Comparison of ENCODE assay signal across 8 cellular contexts in genomic region chr17:45430738-45431530, GRCh38. TPM values are rescaled to one million over a fixed set of nuclear protein-coding genes. Genes with fewer than 3 reads are reported as not detected.
DNase-seq lines count a peak whose midpoint lies in the region; ATAC-seq, FAIRE-seq and TF ChIP-seq lines count a peak whose summit lies in the region.

No MANE protein-coding gene starts in this region.

- dilution Hi-C loops in endothelial cell of umbilical vein (cut with MboI; ENCODE audit: extremely low pct_ligation_motif_present, low sequenced_read_pairs) = no loop called here

- no peaks in the 10 kb centered on the region for H3K27me3 Mint-ChIP-seq in Calu3 (ENCODE audit: unreplicated experiment)

- H3K9me3 ChIP-seq in endothelial cell of umbilical vein (replicated peaks; ENCODE audit: control insufficient read depth, insufficient read depth, low read length) = no peaks in the 10 kb centered on the region
- H3K9me3 ChIP-seq in neural cell (ENCODE audit: low read length) = no peaks in the 10 kb centered on the region

- no peak for TF ChIP-seq RAD21 in neural cell (conservative IDR thresholded peaks at IDR 0.05)

- no peak for FAIRE-seq in endothelial cell of umbilical vein (lab: Jason Lieb, UNC)

- POLR2A ChIA-PET in RWPE1 (lab: Yijun Ruan, JAX; ENCODE audit: low non-redundant PET) = interaction anchor here (0.6 to 1.0 kb wide), 3 partner anchors 114 to 506 kb away, joined by 4 read pairs; no protein-coding TSS in a partner anchor
- POLR2A ChIA-PET in endothelial cell of umbilical vein (lab: Charles Lee) = no interaction called here

- H3K36me3 ChIP-seq in endothelial cell of umbilical vein (ENCODE audit: control insufficient read depth in 2 of 2, extremely low read depth in 1 of 2, insufficient read depth in 2 of 2, low read length in 2 of 2) = no peaks in the 10 kb centered on the region
- H3K36me3 ChIP-seq in neural cell (ENCODE audit: insufficient read depth, low read length) = no peaks in the 10 kb centered on the region

- H3K36me3 Mint-ChIP-seq in Calu3 (ENCODE audit: insufficient read depth, unreplicated experiment) = peaks cover 77% of the 10 kb centered on the region

- TF ChIP-seq CTCF in Calu3 (IDR thresholded peaks at IDR 0.05; ENCODE audit: unreplicated experiment) (no peak), RWPE1 (conservative IDR thresholded peaks at IDR 0.05; ENCODE audit: low read depth) (no peak), endothelial cell of umbilical vein (IDR thresholded peaks at IDR 0.05; ENCODE audit: extremely low read depth in 1 of 2, insufficient read depth in 1 of 2, low read depth in 1 of 2, low read length in 2 of 2) (no peak), neural cell (IDR thresholded peaks at IDR 0.05; ENCODE audit: poor library complexity, severe bottlenecking) (no peak)

- no peak for TF ChIP-seq EP300 in neural cell (conservative IDR thresholded peaks at IDR 0.05; ENCODE audit: poor library complexity, severe bottlenecking)

- H3K4me1 Mint-ChIP-seq in Calu3 (ENCODE audit: low read depth, unreplicated experiment) = peaks cover 38% of the 10 kb centered on the region

- ATAC-seq in GM21619 (IDR thresholded peaks at IDR 0.05; ENCODE audit: unreplicated experiment) (peak; percentile 19), GM21786 (IDR thresholded peaks at IDR 0.05; ENCODE audit: unreplicated experiment) (no peak)

- no peak overlapping the region for H2AFZ ChIP-seq in endothelial cell of umbilical vein (ENCODE audit: low read depth, low read length)
- no peak overlapping the region for H2AFZ ChIP-seq in neural cell (ENCODE audit: low read depth, low read length)

- no peak for TF ChIP-seq POLR2A in endothelial cell of umbilical vein (IDR thresholded peaks at IDR 0.05; ENCODE audit: low read depth, low read length)

- no peaks in the 10 kb centered on the region for H3F3A ChIP-seq in neural cell (ENCODE audit: insufficient read depth, low read length, poor library complexity, severe bottlenecking)

- peak overlapping the region; percentile 83 for H3K27ac Mint-ChIP-seq in Calu3 (ENCODE audit: unreplicated experiment)

- H3K4me1 ChIP-seq in endothelial cell of umbilical vein (ENCODE audit: control insufficient read depth, extremely low read depth, insufficient read depth, low read length) = peaks cover 3% of the 10 kb centered on the region

- H3K9me3 Mint-ChIP-seq in Calu3 (ENCODE audit: low read depth, unreplicated experiment) = no peaks in the 10 kb centered on the region

- peak; percentile 94 for DNase-seq in Calu3
- peak; percentile 69 for DNase-seq in RWPE1 (ENCODE audit: low spot score)
- DNase-seq in endothelial cell of umbilical vein (ENCODE audit: low read depth, low spot score) = no peak
- DNase-seq in Ammon's horn (ENCODE audit: low spot score) = no peak
- no peak for DNase-seq in C1 segment of cervical spinal cord (lab: John Stamatoyannopoulos, UW)

- H3K9ac ChIP-seq in endothelial cell of umbilical vein (replicated peaks; ENCODE audit: extremely low read depth, insufficient read depth, low read length) = no peak overlapping the region
- no peak overlapping the region for H3K9ac ChIP-seq in neural cell (ENCODE audit: low read length)

- peak overlapping the region; percentile 89 for H3K27ac ChIP-seq in RWPE1
- no peak overlapping the region for H3K27ac ChIP-seq in endothelial cell of umbilical vein (ENCODE audit: insufficient read depth, low read depth, low read length)
- no peak overlapping the region for H3K27ac ChIP-seq in neural cell (ENCODE audit: low read length)

- BruUV-seq in Calu3 (replicated peaks; lab: Mats Ljungman, UMichigan) (no TSS peak), endothelial cell of umbilical vein (replicated peaks; lab: Mats Ljungman, UMichigan) (no TSS peak)

- peak overlapping the region; percentile 93 for H3K4me3 Mint-ChIP-seq in Calu3 (ENCODE audit: low read depth, unreplicated experiment)

- CTCF ChIA-PET in Calu3 (lab: Charles Lee) = interaction anchor here (0.9 to 1.7 kb wide), 3 partner anchors 10 to 212 kb away, joined by 3 to 10 read pairs (median 3); no protein-coding TSS in a partner anchor
- CTCF ChIA-PET in RWPE1 (lab: Yijun Ruan, JAX) = interaction anchor here (1.1 kb wide), 1 partner anchor 161 kb away, joined by 3 read pairs; no protein-coding TSS in a partner anchor
- CTCF ChIA-PET in endothelial cell of umbilical vein (lab: Charles Lee) = interaction anchor here (1.2 kb wide), 1 partner anchor 15 kb away, joined by 5 read pairs; no protein-coding TSS in a partner anchor

- H4K20me1 ChIP-seq in endothelial cell of umbilical vein (replicated peaks; ENCODE audit: control insufficient read depth, extremely low read depth, insufficient read depth, low read length) (no peaks in the 10 kb centered on the region), neural cell (ENCODE audit: insufficient read depth) (no peaks in the 10 kb centered on the region)

- H3K27me3 ChIP-seq in endothelial cell of umbilical vein (ENCODE audit: control insufficient read depth in 2 of 2, insufficient read depth in 2 of 2, low read length in 2 of 2) = no peaks in the 10 kb centered on the region
- peaks cover 73% of the 10 kb centered on the region for H3K27me3 ChIP-seq in neural cell (ENCODE audit: insufficient read depth, low read depth, low read length)

- no peaks in the 10 kb centered on the region for H3K9me2 ChIP-seq in neural cell (ENCODE audit: insufficient read depth, low read length)

- H3K79me2 ChIP-seq in endothelial cell of umbilical vein (ENCODE audit: control insufficient read depth, insufficient read depth, low read length) = no peaks in the 10 kb centered on the region
- no peaks in the 10 kb centered on the region for H3K79me2 ChIP-seq in neural cell (replicated peaks; ENCODE audit: insufficient read depth, low read length)

- intact Hi-C loops in Calu3 (cut with micrococcal nuclease; ENCODE audit: unreplicated experiment) = no loop called here
- intact Hi-C loops in endothelial cell of umbilical vein (cut with micrococcal nuclease) = no loop called here

- H3K9me1 ChIP-seq in endothelial cell of umbilical vein (replicated peaks; ENCODE audit: control insufficient read depth, extremely low read depth, insufficient read depth, low read length) = no peaks in the 10 kb centered on the region

- H3K4me3 ChIP-seq in endothelial cell of umbilical vein (replicated peaks in 1 of 3; ENCODE audit: insufficient read depth in 1 of 3, low read depth in 1 of 3, low read length in 3 of 3) (peak overlapping the region in 1 of 3 experiments; percentile 70), neural cell (ENCODE audit: low read length) (peak overlapping the region; percentile 56)

- H3K4me2 ChIP-seq in endothelial cell of umbilical vein (ENCODE audit: insufficient read depth, low read length) = peak overlapping the region; percentile 67
- no peak overlapping the region for H3K4me2 ChIP-seq in neural cell (ENCODE audit: low read length)

TF ChIP-seq in endothelial cell of umbilical vein, 7 proteins besides CTCF, POLR2A, EP300 and RAD21 (continues in another document):
- TF ChIP-seq JUN (IDR thresholded peaks at IDR 0.05; ENCODE audit: borderline replicate concordance, insufficient read depth, insufficient read length, low read depth) (no peak), POLR2AphosphoS5 (IDR thresholded peaks at IDR 0.05; ENCODE audit: insufficient read depth, low read depth, low read length) (no peak), FOS (IDR thresholded peaks at IDR 0.05; ENCODE audit: borderline replicate concordance, insufficient read depth, low read length) (no peak), MYC (IDR thresholded peaks at IDR 0.05; ENCODE audit: low read depth, low read length) (no peak)
- TF ChIP-seq, protein P1, sequence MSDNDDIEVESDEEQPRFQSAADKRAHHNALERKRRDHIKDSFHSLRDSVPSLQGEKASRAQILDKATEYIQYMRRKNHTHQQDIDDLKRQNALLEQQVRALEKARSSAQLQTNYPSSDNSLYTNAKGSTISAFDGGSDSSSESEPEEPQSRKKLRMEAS (IDR thresholded peaks at IDR 0.05; ENCODE audit: insufficient read depth, insufficient read length) = no peak

TF ChIP-seq in neural cell, 6 proteins besides CTCF, POLR2A, EP300 and RAD21:
- no peak for TF ChIP-seq TAF1 (IDR thresholded peaks at IDR 0.05; ENCODE audit: low read depth)
- TF ChIP-seq POLR2AphosphoS5 (IDR thresholded peaks at IDR 0.05) = no peak
- peak; percentile 24 for TF ChIP-seq EZH2 (IDR thresholded peaks at IDR 0.05; ENCODE audit: borderline replicate concordance, insufficient read depth, low read length, poor library complexity, severe bottlenecking)
- no peak for TF ChIP-seq MXI1 (conservative IDR thresholded peaks at IDR 0.05; ENCODE audit: poor library complexity, severe bottlenecking)

RNA-seq across cellular contexts. Expression of gene ARHGAP27, which starts 1.7 kb away (rescaled TPM):
- 104 and 125 TPM in 2 replicates for total RNA-seq in Calu3 (2022)
- total RNA-seq in endothelial cell of umbilical vein = 40.4 and 47.0 TPM in 2 replicates
- 21.0 and 26.3 TPM in 2 replicates for polyA plus RNA-seq in endothelial cell of umbilical vein
- 10.5 and 14.8 TPM in 2 replicates for polyA plus RNA-seq in endothelial cell of umbilical vein (2011; cell fraction: cytosol; rRNA removed)
- 88.2 and 110 TPM in 2 replicates for polyA plus RNA-seq in endothelial cell of umbilical vein (2011; cell fraction: nucleus; rRNA removed)
- 8.4 and 14.1 TPM in 2 replicates for polyA plus RNA-seq in endothelial cell of umbilical vein (2012)
- polyA minus RNA-seq in endothelial cell of umbilical vein = 18.7 and 31.0 TPM in 2 replicates
- 7.2 TPM for polyA minus RNA-seq in endothelial cell of umbilical vein (2011; cell fraction: cytosol; rRNA and poly(A)+ RNA removed)
- 26.7 and 50.3 TPM in 2 replicates for polyA minus RNA-seq in endothelial cell of umbilical vein (2011; cell fraction: nucleus; rRNA and poly(A)+ RNA removed)
- polyA plus RNA-seq in neural cell = 7.4 and 12.7 TPM in 2 replicates
- 4.4 and 5.6 TPM in 2 replicates for polyA minus RNA-seq in neural cell

RNA-seq across cellular contexts. Expression of gene PLEKHM1, which starts 59.6 kb away (rescaled TPM):
- total RNA-seq in Calu3 (2022) = 82.4 and 107 TPM in 2 replicates
- total RNA-seq in endothelial cell of umbilical vein = 52.0 and 54.8 TPM in 2 replicates
- polyA plus RNA-seq in endothelial cell of umbilical vein = 29.7 and 36.5 TPM in 2 replicates
- 17.4 and 22.1 TPM in 2 replicates for polyA plus RNA-seq in endothelial cell of umbilical vein (2011; cell fraction: cytosol; rRNA removed)
- 33.9 and 50.4 TPM in 2 replicates for polyA plus RNA-seq in endothelial cell of umbilical vein (2011; cell fraction: nucleus; rRNA removed)
- 36.4 and 43.4 TPM in 2 replicates for polyA plus RNA-seq in endothelial cell of umbilical vein (2012)
- 84.5 and 99.4 TPM in 2 replicates for polyA minus RNA-seq in endothelial cell of umbilical vein
- polyA minus RNA-seq in endothelial cell of umbilical vein (2011; cell fraction: cytosol; rRNA and poly(A)+ RNA removed) = 17.5 TPM
- polyA minus RNA-seq in endothelial cell of umbilical vein (2011; cell fraction: nucleus; rRNA and poly(A)+ RNA removed) = 43.8 and 46.4 TPM in 2 replicates
- polyA plus RNA-seq in neural cell = 3.1 and 5.5 TPM in 2 replicates
- polyA minus RNA-seq in neural cell = 26.3 and 33.6 TPM in 2 replicates

Comparison
In these comparisons a context has a peak if more than half of its experiments do, and no peak if none do; other contexts are left out.
1. DNase-seq: peak in Calu3 (single experiment) and RWPE1 (single experiment); none in endothelial cell of umbilical vein (single experiment), Ammon's horn (single experiment) and C1 segment of cervical spinal cord (0 of 14).